1 cellular context compared by ENCODE assay signal in the genomic region with DNA sequence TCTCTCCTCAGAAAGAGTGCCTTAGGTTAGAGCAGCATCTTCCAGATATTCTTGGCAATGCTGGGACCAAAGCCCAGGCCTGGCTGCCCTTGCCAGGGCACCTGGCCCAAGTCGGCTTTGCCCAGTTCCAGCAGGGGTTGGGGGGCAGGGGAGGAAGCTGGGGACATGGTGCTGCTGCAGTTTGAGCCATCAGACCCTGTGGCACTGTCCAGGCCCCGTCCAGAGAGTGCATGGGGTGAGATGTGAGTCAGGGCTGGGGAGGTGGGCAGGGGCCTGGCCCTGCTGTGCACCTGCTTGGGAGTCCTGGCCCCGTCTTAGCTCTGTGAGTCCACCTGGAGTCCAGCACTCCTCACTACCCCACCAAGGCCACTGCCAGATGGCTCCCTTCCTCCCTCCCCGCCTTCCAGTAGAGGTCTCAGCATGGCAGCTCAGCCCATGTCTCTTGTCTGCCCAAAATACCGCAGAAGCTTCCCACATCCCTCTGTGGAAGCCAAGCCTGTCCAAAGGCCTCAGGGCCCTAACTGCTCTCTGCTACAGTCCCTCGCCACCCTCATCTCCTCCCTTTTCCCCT.
TF ChIP-seq lines count a peak whose summit lies in the region.

No MANE protein-coding gene starts in this region.

TF ChIP-seq in IMR-90, 13 proteins besides CTCF, POLR2A, EP300 and RAD21:
- no peak for TF ChIP-seq NFE2L2 (IDR thresholded peaks at IDR 0.05; ENCODE audit: low read depth, low read length)
- no peak for TF ChIP-seq MAZ (IDR thresholded peaks at IDR 0.05; ENCODE audit: borderline replicate concordance, low read depth, low read length)
- TF ChIP-seq CHD1 (IDR thresholded peaks at IDR 0.05; ENCODE audit: low read depth, low read length) = no peak
- TF ChIP-seq FOS (IDR thresholded peaks at IDR 0.05; ENCODE audit: low read depth, low read length) = no peak
- no peak for TF ChIP-seq MAFK (IDR thresholded peaks at IDR 0.05; ENCODE audit: low read depth, low read length)
- TF ChIP-seq, protein P1, sequence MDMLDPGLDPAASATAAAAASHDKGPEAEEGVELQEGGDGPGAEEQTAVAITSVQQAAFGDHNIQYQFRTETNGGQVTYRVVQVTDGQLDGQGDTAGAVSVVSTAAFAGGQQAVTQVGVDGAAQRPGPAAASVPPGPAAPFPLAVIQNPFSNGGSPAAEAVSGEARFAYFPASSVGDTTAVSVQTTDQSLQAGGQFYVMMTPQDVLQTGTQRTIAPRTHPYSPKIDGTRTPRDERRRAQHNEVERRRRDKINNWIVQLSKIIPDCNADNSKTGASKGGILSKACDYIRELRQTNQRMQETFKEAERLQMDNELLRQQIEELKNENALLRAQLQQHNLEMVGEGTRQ (IDR thresholded peaks at IDR 0.05; ENCODE audit: low read depth, low read length) = no peak
- TF ChIP-seq SMC3 (IDR thresholded peaks at IDR 0.05; ENCODE audit: low read depth, low read length) = no peak
- TF ChIP-seq, protein P2, sequence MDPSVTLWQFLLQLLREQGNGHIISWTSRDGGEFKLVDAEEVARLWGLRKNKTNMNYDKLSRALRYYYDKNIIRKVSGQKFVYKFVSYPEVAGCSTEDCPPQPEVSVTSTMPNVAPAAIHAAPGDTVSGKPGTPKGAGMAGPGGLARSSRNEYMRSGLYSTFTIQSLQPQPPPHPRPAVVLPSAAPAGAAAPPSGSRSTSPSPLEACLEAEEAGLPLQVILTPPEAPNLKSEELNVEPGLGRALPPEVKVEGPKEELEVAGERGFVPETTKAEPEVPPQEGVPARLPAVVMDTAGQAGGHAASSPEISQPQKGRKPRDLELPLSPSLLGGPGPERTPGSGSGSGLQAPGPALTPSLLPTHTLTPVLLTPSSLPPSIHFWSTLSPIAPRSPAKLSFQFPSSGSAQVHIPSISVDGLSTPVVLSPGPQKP (IDR thresholded peaks at IDR 0.05; ENCODE audit: borderline replicate concordance, low read depth, low read length) = no peak
- TF ChIP-seq RFX5 (IDR thresholded peaks at IDR 0.05; ENCODE audit: low read depth, low read length) = no peak
- TF ChIP-seq MXI1 (IDR thresholded peaks at IDR 0.05; ENCODE audit: borderline replicate concordance, low read depth, low read length) = no peak
- TF ChIP-seq CEBPB (IDR thresholded peaks at IDR 0.05; ENCODE audit: low read depth, low read length) = no peak
- TF ChIP-seq BHLHE40 (IDR thresholded peaks at IDR 0.05; ENCODE audit: low read depth, low read length) = no peak
- TF ChIP-seq RCOR1 (IDR thresholded peaks at IDR 0.05; ENCODE audit: insufficient replicate concordance, low read length) = no peak
